12 cellular contexts compared by ENCODE assay signal in genomic region chr16:17339764-17340541, GRCh38.
DNase-seq lines count a peak whose midpoint lies in the region; ATAC-seq and TF ChIP-seq lines count a peak whose summit lies in the region.
"Had no signal": no experiment of that assay in that cellular context is flagged by ENCODE, and none has a peak within 500 bp of the region (broad histone marks: within the 10 kb centered on the region; RNA-seq: fewer than 3 reads in every experiment).

No MANE protein-coding gene starts in this region.

- CTCF ChIA-PET in HCT116 (lab: Charles Lee) = no interaction called here

- POLR2A ChIA-PET in HCT116 (lab: Charles Lee) = no interaction called here

- no peaks in the 10 kb centered on the region for H3K4me1 ChIP-seq in HCT116 (ENCODE audit: control insufficient read depth in 1 of 2, insufficient read depth in 2 of 2, low read length in 2 of 2)
- peaks cover 3% of the 10 kb centered on the region for H3K4me1 ChIP-seq in fibroblast of lung (ENCODE audit: control insufficient read depth, extremely low read depth, insufficient read depth, low read length)
- peaks cover 9% of the 10 kb centered on the region for H3K4me1 ChIP-seq in rectal smooth muscle tissue (ENCODE audit: control insufficient read depth, insufficient read depth, low read length)

- H3K27ac ChIP-seq in HCT116 (ENCODE audit: low read depth, low read length) = no peak overlapping the region
- H3K27ac ChIP-seq in fibroblast of lung (ENCODE audit: insufficient read depth, low read length) = no peak overlapping the region
- peak overlapping the region; percentile 89 for H3K27ac ChIP-seq in rectal smooth muscle tissue (ENCODE audit: low read depth, low read length)

- RAD21 ChIA-PET in HCT116 (lab: Charles Lee; ENCODE audit: low non-redundant PET in 1 of 2, low total read pairs in 2 of 2, uncharacterized antibody in 2 of 2, unreplicated experiment in 2 of 2) = no interaction called here

- H3K27me3 ChIP-seq in HCT116 (ENCODE audit: insufficient read depth, low read length) (no peaks in the 10 kb centered on the region), fibroblast of lung (ENCODE audit: control insufficient read depth, insufficient read depth, low read length) (no peaks in the 10 kb centered on the region), rectal smooth muscle tissue (ENCODE audit: control insufficient read depth, insufficient read depth, low read length) (no peaks in the 10 kb centered on the region)

- H3K36me3 ChIP-seq in HCT116 (ENCODE audit: control insufficient read depth in 1 of 2, insufficient read depth in 2 of 2, low read length in 2 of 2) = no peaks in the 10 kb centered on the region
- H3K36me3 ChIP-seq in fibroblast of lung (ENCODE audit: control insufficient read depth, insufficient read depth, low read length) = no peaks in the 10 kb centered on the region
- no peaks in the 10 kb centered on the region for H3K36me3 ChIP-seq in rectal smooth muscle tissue (ENCODE audit: control insufficient read depth, insufficient read depth, low read length)

- no peaks in the 10 kb centered on the region for H3K9me2 ChIP-seq in HCT116 (ENCODE audit: insufficient read depth)

- ATAC-seq in HCT116 (0 out of 2 replicates have a peak, but pooled peaks have one; percentile 17), HG02759 (IDR thresholded peaks at IDR 0.05; ENCODE audit: unreplicated experiment) (no peak), HG03520 (IDR thresholded peaks at IDR 0.05; ENCODE audit: unreplicated experiment) (no peak)

- TF ChIP-seq CTCF in HCT116 (IDR thresholded peaks at IDR 0.05 in 2 of 3, conservative IDR thresholded peaks at IDR 0.05 in 1 of 3; ENCODE audit: borderline replicate concordance in 1 of 3, insufficient read depth in 1 of 3, low read depth in 2 of 3, low read length in 2 of 3) = no peak
- no peak for TF ChIP-seq CTCF in fibroblast of lung (conservative IDR thresholded peaks at IDR 0.05 in 1 of 2, IDR thresholded peaks at IDR 0.05 in 1 of 2; ENCODE audit: low read depth in 1 of 2, low read length in 2 of 2)

- no peaks in the 10 kb centered on the region for H4K20me1 ChIP-seq in HCT116 (ENCODE audit: insufficient read depth)
- no peaks in the 10 kb centered on the region for H4K20me1 ChIP-seq in fibroblast of lung (ENCODE audit: control insufficient read depth, extremely low read depth, insufficient read depth, low read length)

- H3K9me3 ChIP-seq in HCT116 (ENCODE audit: control insufficient read depth in 1 of 2, insufficient read depth in 1 of 2, low read depth in 1 of 2, low read length in 2 of 2) = no peaks in the 10 kb centered on the region
- H3K9me3 ChIP-seq in fibroblast of lung (ENCODE audit: control insufficient read depth, insufficient read depth, low read depth, low read length) = no peaks in the 10 kb centered on the region

- H3K4me2 ChIP-seq in HCT116 (ENCODE audit: low read length) (no peak overlapping the region), fibroblast of lung (ENCODE audit: extremely low read depth, insufficient read depth, low read length) (no peak overlapping the region)

- TF ChIP-seq POLR2A in HCT116 (IDR thresholded peaks at IDR 0.05; ENCODE audit: borderline replicate concordance, extremely low read depth, insufficient read depth, insufficient read length) = no peak

- H3K27me3 Mint-ChIP-seq in activated T-helper 2 cell treated with anti-CD3 and anti-CD28 coated beads, Interferon-gamma antibody, Interleukin-2, Interleukin-4, amounts not matched to agents 10 μg/mL and 5 μg/mL and 100 μg/mL, durations not matched to agents 14 hours and 24 hours and 36 hours (ENCODE audit: low read depth) = no peaks in the 10 kb centered on the region

- H3K27ac Mint-ChIP-seq in activated T-helper 2 cell treated with anti-CD3 and anti-CD28 coated beads, Interferon-gamma antibody, Interleukin-2, Interleukin-4, amounts not matched to agents 10 μg/mL and 5 μg/mL and 100 μg/mL, durations not matched to agents 14 hours and 24 hours and 36 hours = no peak overlapping the region

- H3K4me3 ChIP-seq in HCT116 (replicated peaks in 1 of 2; ENCODE audit: low read depth in 1 of 2, low read length in 2 of 2) (no peak overlapping the region), fibroblast of lung (replicated peaks in 1 of 4; ENCODE audit: control extremely low read depth in 1 of 4, insufficient read depth in 1 of 4, low read depth in 3 of 4, low read length in 4 of 4) (no peak overlapping the region), rectal smooth muscle tissue (ENCODE audit: low read length) (no peak overlapping the region)

- intact Hi-C loops in HCT116 (cut with micrococcal nuclease) = no loop called here
- intact Hi-C loops in activated T-helper 2 cell treated with anti-CD3 and anti-CD28 coated beads, Interferon-gamma antibody, Interleukin-2, Interleukin-4, amounts not matched to agents 10 μg/mL and 5 μg/mL and 100 μg/mL, durations not matched to agents 14 hours and 24 hours and 36 hours (cut with micrococcal nuclease) = loop anchor here (2.0 to 5.0 kb wide), 2 partner anchors 42 to 67 kb away; no protein-coding TSS in a partner anchor

- no peak overlapping the region for H3K9ac ChIP-seq in HCT116 (ENCODE audit: low read length)
- H3K9ac ChIP-seq in fibroblast of lung (ENCODE audit: insufficient read depth, low read length) = no peak overlapping the region
- H3K9ac ChIP-seq in rectal smooth muscle tissue (ENCODE audit: low read length) = no peak overlapping the region

- TF ChIP-seq RAD21 in HCT116 (IDR thresholded peaks at IDR 0.05; ENCODE audit: low read depth) = no peak

- H3K4me1 Mint-ChIP-seq in activated T-helper 2 cell treated with anti-CD3 and anti-CD28 coated beads, Interferon-gamma antibody, Interleukin-2, Interleukin-4, amounts not matched to agents 10 μg/mL and 5 μg/mL and 100 μg/mL, durations not matched to agents 14 hours and 24 hours and 36 hours (ENCODE audit: low read depth) = peaks cover 48% of the 10 kb centered on the region

- no TSS peak for BruUV-seq in HCT116 (replicated peaks; lab: Mats Ljungman, UMichigan)

- peak; percentile 32 for DNase-seq in NCI-H2171 treated with DMSO at 0.1 percent for 48 hours (lab: John Stamatoyannopoulos, UW)
- no peak for DNase-seq in NCI-H2171 (lab: John Stamatoyannopoulos, UW)
- no peak for DNase-seq in HCT116 (ENCODE audit: low read depth, low spot score)
- DNase-seq in fibroblast of lung (ENCODE audit: low read depth in 2 of 2) = peak; percentile 34 to 57
- no peak for DNase-seq in activated T-helper 2 cell treated with anti-CD3 and anti-CD28 coated beads, Interferon-gamma antibody, Interleukin-2, Interleukin-4, amounts not matched to agents 10 μg/mL and 5 μg/mL and 100 μg/mL, durations not matched to agents 14 hours and 24 hours and 36 hours (ENCODE audit: low spot score)
- DNase-seq: activated CD8-positive, alpha-beta memory T cell treated with anti-CD3 and anti-CD28 coated beads for 24 hours; DMS79; midbrain; NCI-H510A had no signal

- peaks cover 9% of the 10 kb centered on the region for H3K36me3 Mint-ChIP-seq in activated T-helper 2 cell treated with anti-CD3 and anti-CD28 coated beads, Interferon-gamma antibody, Interleukin-2, Interleukin-4, amounts not matched to agents 10 μg/mL and 5 μg/mL and 100 μg/mL, durations not matched to agents 14 hours and 24 hours and 36 hours (ENCODE audit: low read depth)

- H3K9me3 Mint-ChIP-seq in activated T-helper 2 cell treated with anti-CD3 and anti-CD28 coated beads, Interferon-gamma antibody, Interleukin-2, Interleukin-4, amounts not matched to agents 10 μg/mL and 5 μg/mL and 100 μg/mL, durations not matched to agents 14 hours and 24 hours and 36 hours = no peaks in the 10 kb centered on the region

- no peak overlapping the region for H3K4me3 Mint-ChIP-seq in activated T-helper 2 cell treated with anti-CD3 and anti-CD28 coated beads, Interferon-gamma antibody, Interleukin-2, Interleukin-4, amounts not matched to agents 10 μg/mL and 5 μg/mL and 100 μg/mL, durations not matched to agents 14 hours and 24 hours and 36 hours (ENCODE audit: low read depth)

- no peak overlapping the region for H2AFZ ChIP-seq in HCT116 (ENCODE audit: low read depth, low read length, poor library complexity, severe bottlenecking)
- H2AFZ ChIP-seq in fibroblast of lung (ENCODE audit: low read length) = no peak overlapping the region

- H3K79me2 ChIP-seq in HCT116 (ENCODE audit: insufficient read depth, low read length) = no peaks in the 10 kb centered on the region
- no peaks in the 10 kb centered on the region for H3K79me2 ChIP-seq in fibroblast of lung (ENCODE audit: control insufficient read depth, insufficient read depth, low read length)

TF ChIP-seq in HCT116, 20 proteins besides CTCF, POLR2A, EP300 and RAD21 (continues in another document):
- TF ChIP-seq TCF7L2 (IDR thresholded peaks at IDR 0.05; ENCODE audit: borderline replicate concordance, extremely low read depth, insufficient read depth, insufficient read length) (no peak), EZH2 (IDR thresholded peaks at IDR 0.05) (no peak), ZNF274 (IDR thresholded peaks at IDR 0.05; ENCODE audit: low read depth, low read length) (no peak), REST (IDR thresholded peaks at IDR 0.05; ENCODE audit: low read depth) (no peak), ELF1 (IDR thresholded peaks at IDR 0.05; ENCODE audit: borderline replicate concordance, low read depth) (no peak), YY1 (IDR thresholded peaks at IDR 0.05; ENCODE audit: extremely low read depth, insufficient replicate concordance, low read depth, low read length) (no peak)

Comparison
In these comparisons a context has a peak if more than half of its experiments do, and no peak if none do; other contexts are left out.
1. DNase-seq: peak in NCI-H2171 treated with DMSO at 0.1 percent for 48 hours (single experiment) and fibroblast of lung (2 of 2); none in NCI-H2171 (single experiment), HCT116 (single experiment) and activated T-helper 2 cell treated with anti-CD3 and anti-CD28 coated beads, Interferon-gamma antibody, Interleukin-2, Interleukin-4, amounts not matched to agents 10 μg/mL and 5 μg/mL and 100 μg/mL, durations not matched to agents 14 hours and 24 hours and 36 hours (single experiment).